In genomic region chr12:88650715-88651114, GRCh38 we compare ENCODE assay signal across 18 cellular contexts.
A peak's percentile ranks its signal among the peaks of the same experiment; 100 is the strongest.
DNase-seq lines count a peak whose midpoint lies in the region; ATAC-seq and TF ChIP-seq lines count a peak whose summit lies in the region.
"Had no signal": no experiment of that assay in that cellular context is flagged by ENCODE, and none has a peak within 500 bp of the region (broad histone marks: within the 10 kb centered on the region; RNA-seq: fewer than 3 reads in every experiment).

No MANE protein-coding gene starts in this region.

- no peak overlapping the region for H3K9ac ChIP-seq in skeletal muscle satellite cell (ENCODE audit: low read depth, low read length)

- H3K4me3 ChIP-seq in fibroblast of pulmonary artery (replicated peaks; ENCODE audit: low read depth, low read length) (no peak overlapping the region), skeletal muscle satellite cell (ENCODE audit: low read length) (no peak overlapping the region), tibial nerve (no peak overlapping the region)
- H3K4me3 ChIP-seq: esophagus squamous epithelium, lower lobe of right lung had no signal

- CTCF ChIA-PET in WTC11 (lab: Charles Lee) = interaction anchor here (1.1 kb wide), 1 partner anchor 343 kb away, joined by 3 read pairs; no protein-coding TSS in a partner anchor

- TF ChIP-seq EP300 in tibial nerve (IDR thresholded peaks at IDR 0.05) = no peak

- H3K4me3 Mint-ChIP-seq in WTC11 = no peak overlapping the region
- H3K4me3 Mint-ChIP-seq: CD4-positive, alpha-beta T cell; natural killer cell had no signal

- peaks cover 5% of the 10 kb centered on the region; the same call in 1 of the 2 replicates for H3K9me3 Mint-ChIP-seq in WTC11
- H3K9me3 Mint-ChIP-seq: CD4-positive, alpha-beta T cell had no signal

- H3K36me3 ChIP-seq in skeletal muscle satellite cell (ENCODE audit: insufficient read depth, low read length) = no peaks in the 10 kb centered on the region
- no peaks in the 10 kb centered on the region for H3K36me3 ChIP-seq in tibial nerve
- H3K36me3 ChIP-seq: esophagus squamous epithelium, lower lobe of right lung had no signal

- peaks cover 14% of the 10 kb centered on the region for H3K4me1 ChIP-seq in skeletal muscle satellite cell (ENCODE audit: control insufficient read depth, insufficient read depth, low read length)
- no peaks in the 10 kb centered on the region for H3K4me1 ChIP-seq in tibial nerve
- H3K4me1 ChIP-seq: lower lobe of right lung had no signal

- H3K9me3 ChIP-seq in skeletal muscle satellite cell (replicated peaks; ENCODE audit: low read length) (no peaks in the 10 kb centered on the region), tibial nerve (peaks cover 0 to 7% (median 0%) of the 10 kb centered on the region in 4 donors)
- H3K9me3 ChIP-seq: esophagus squamous epithelium, lower lobe of right lung had no signal

- H3K27ac Mint-ChIP-seq in WTC11 = no peak overlapping the region
- H3K27ac Mint-ChIP-seq: CD4-positive, alpha-beta T cell; natural killer cell; progenitor cell of endocrine pancreas had no signal

- DNase-seq in ELR (ENCODE audit: low read depth) (peak; percentile 23), amniotic epithelial cell (ENCODE audit: low read depth) (peak; percentile 64), fibroblast of pulmonary artery (ENCODE audit: low read depth) (peak; percentile 51), tibial nerve (ENCODE audit: low spot score in 2 of 2) (no peak), SHP77 (lab: John Stamatoyannopoulos, UW) (no peak), WTC11 (ENCODE audit: low spot score) (no peak)
- DNase-seq: activated effector memory CD4-positive, alpha-beta T cell treated with anti-CD3 and anti-CD28 coated beads, Interleukin-2, amount 50 U/mL, for 16 hours; anterior cingulate cortex; CD4-positive, alpha-beta T cell; esophagus squamous epithelium; lower lobe of right lung; natural killer cell; NCI-H2107 had no signal

- no peak for ATAC-seq in WTC11
- ATAC-seq: HCT116, lower lobe of right lung, natural killer cell, Panc1 had no signal

- H3K27me3 ChIP-seq in skeletal muscle satellite cell (ENCODE audit: control insufficient read depth, insufficient read depth, low read length) = no peaks in the 10 kb centered on the region
- no peaks in the 10 kb centered on the region for H3K27me3 ChIP-seq in tibial nerve
- H3K27me3 ChIP-seq: esophagus squamous epithelium had no signal

- POLR2A ChIA-PET in WTC11 (lab: Charles Lee) = no interaction called here

- no peaks in the 10 kb centered on the region for H3K36me3 Mint-ChIP-seq in WTC11
- H3K36me3 Mint-ChIP-seq: natural killer cell had no signal

- H3K4me2 ChIP-seq in skeletal muscle satellite cell (ENCODE audit: low read length) = peak overlapping the region; percentile 14

- no peak for TF ChIP-seq CTCF in fibroblast of pulmonary artery (IDR thresholded peaks at IDR 0.05; ENCODE audit: low read length, missing control alignments)
- no peak for TF ChIP-seq CTCF in tibial nerve (IDR thresholded peaks at IDR 0.05)
- TF ChIP-seq CTCF in WTC11 (IDR thresholded peaks at IDR 0.05) = no peak

- H3K4me1 Mint-ChIP-seq in WTC11 = 0 out of 2 replicates have a peak, but pooled peaks cover 3% of the 10 kb centered on the region
- H3K4me1 Mint-ChIP-seq: natural killer cell had no signal

- TF ChIP-seq POLR2A in tibial nerve (IDR thresholded peaks at IDR 0.05) = no peak

- H3K27me3 Mint-ChIP-seq in WTC11 (ENCODE audit: low read depth) = no peaks in the 10 kb centered on the region
- H3K27me3 Mint-ChIP-seq: CD4-positive, alpha-beta T cell; progenitor cell of endocrine pancreas had no signal

- no peak overlapping the region for H3K27ac ChIP-seq in tibial nerve
- H3K27ac ChIP-seq: lower lobe of right lung, VCaP had no signal

TF ChIP-seq in WTC11, 78 proteins besides CTCF, POLR2A, EP300 and RAD21 (continues in another document):
- TF ChIP-seq ZNF396 (CRISPR knock-in tag; IDR thresholded peaks at IDR 0.05; ENCODE audit: borderline replicate concordance) (no peak), ZNF532 (CRISPR knock-in tag; IDR thresholded peaks at IDR 0.05; ENCODE audit: borderline replicate concordance) (no peak), MXD4 (CRISPR knock-in tag; IDR thresholded peaks at IDR 0.05; ENCODE audit: borderline replicate concordance) (no peak), AFF4 (CRISPR knock-in tag; IDR thresholded peaks at IDR 0.05; ENCODE audit: borderline replicate concordance) (no peak), SMAD3 (CRISPR knock-in tag; IDR thresholded peaks at IDR 0.05; ENCODE audit: borderline replicate concordance) (no peak), ZNF263 (CRISPR knock-in tag; IDR thresholded peaks at IDR 0.05; ENCODE audit: low read depth) (no peak), ZNF219 (CRISPR knock-in tag; IDR thresholded peaks at IDR 0.05; ENCODE audit: borderline replicate concordance) (no peak), ZNF512 (CRISPR knock-in tag; IDR thresholded peaks at IDR 0.05; ENCODE audit: borderline replicate concordance) (no peak)

Comparison
In these comparisons a context has a peak if more than half of its experiments do, and no peak if none do; other contexts are left out.
1. DNase-seq: peak in ELR (single experiment), amniotic epithelial cell (single experiment) and fibroblast of pulmonary artery (single experiment); none in tibial nerve (0 of 2), SHP77 (0 of 2) and WTC11 (single experiment).